In genomic region chr1:155083865-155084721, GRCh38 we compare ENCODE assay signal across 8 cellular contexts. TPM values are rescaled to one million over a fixed set of nuclear protein-coding genes. Genes with fewer than 3 reads are reported as not detected.
DNase-seq lines count a peak whose midpoint lies in the region; ATAC-seq and TF ChIP-seq lines count a peak whose summit lies in the region.

No MANE protein-coding gene starts in this region.

- H3K4me2 ChIP-seq in GM23248 (ENCODE audit: unreplicated experiment), result peak overlapping the region; percentile 64
- H3K4me2 ChIP-seq in PC-9, result peak overlapping the region; percentile 84

- H3K79me2 ChIP-seq in GM23248 (ENCODE audit: insufficient read depth), result no peaks in the 10 kb centered on the region
- no peaks in the 10 kb centered on the region for H3K79me2 ChIP-seq in PC-9 (ENCODE audit: low read depth)

- no peaks in the 10 kb centered on the region for H3K9me3 ChIP-seq in GM23248 (ENCODE audit: low read depth)
- H3K9me3 ChIP-seq in PC-9 (ENCODE audit: insufficient read depth, low read depth), result no peaks in the 10 kb centered on the region
- H3K9me3 ChIP-seq in mucosa of rectum (ENCODE audit: control insufficient read depth in 2 of 2, low read length in 2 of 2), result no peaks in the 10 kb centered on the region

- no peak overlapping the region for H3K27ac ChIP-seq in GM23248
- no peak overlapping the region for H3K27ac ChIP-seq in PC-9
- peak overlapping the region; percentile 40 for H3K27ac ChIP-seq in caudate nucleus (ENCODE audit: low read depth, low read length)
- H3K27ac ChIP-seq in mucosa of rectum (ENCODE audit: low read depth in 2 of 2, low read length in 2 of 2), result peak overlapping the region; percentile 93 to 96

- intact Hi-C loops in PC-9 (cut with micrococcal nuclease; ENCODE audit: unreplicated experiment), result loop anchor here (1.0 to 2.0 kb wide), 9 partner anchors 21 to 600 kb away; partner anchors contain the start of genes EFNA4, PMVK, SLC50A1 and ZBTB7B

- POLR2A ChIA-PET in PC-9 (lab: Charles Lee; ENCODE audit: unreplicated experiment), result interaction anchor here (0.6 to 0.7 kb wide), 3 partner anchors 32 to 1110 kb away, joined by 3 to 7 read pairs (median 4); partner anchors contain the start of gene SLC25A44

- H3K9me2 ChIP-seq in GM23248 (ENCODE audit: insufficient read depth) (no peaks in the 10 kb centered on the region), PC-9 (ENCODE audit: insufficient read depth) (no peaks in the 10 kb centered on the region)

- DNase-seq in DMS53 (lab: John Stamatoyannopoulos, UW), result peak; percentile 82
- no peak for DNase-seq in DMS53 treated with DMSO at 0.1 percent for 48 hours (lab: John Stamatoyannopoulos, UW; ENCODE audit: unreplicated experiment)
- DNase-seq in GM23248, result peak; percentile 61
- DNase-seq in PC-9, result peak in 1 of 2 experiments; percentile 24
- DNase-seq in caudate nucleus (lab: John Stamatoyannopoulos, UW), result peak in 37 of 61 donors; percentile 6 to 76 (median 39)
- DNase-seq in AG08396 (ENCODE audit: low spot score), result no peak

- H3K4me1 ChIP-seq in GM23248 (ENCODE audit: insufficient read depth), result peaks cover 3% of the 10 kb centered on the region; the same call in 1 of the 2 replicates
- peaks cover 58% of the 10 kb centered on the region for H3K4me1 ChIP-seq in PC-9 (replicated peaks; ENCODE audit: insufficient read depth)
- peaks cover 52 to 61% of the 10 kb centered on the region in 2 donors for H3K4me1 ChIP-seq in mucosa of rectum (ENCODE audit: control insufficient read depth in 2 of 2, insufficient read depth in 2 of 2, low read length in 2 of 2)

- no TSS peak for BruUV-seq in PC-9 (replicated peaks; lab: Mats Ljungman, UMichigan)

- WGBS in GM23248 (ENCODE audit: low coverage in 1 of 2, low lambda C conversion rate in 2 of 2, missing lambda C conversion rate in 2 of 2), 2 experiments, result 29 to 30% methylated on average over 16 to 19 of the region's 21 CpGs

- H4K20me1 ChIP-seq in GM23248 (ENCODE audit: insufficient read depth), result no peaks in the 10 kb centered on the region
- H4K20me1 ChIP-seq in PC-9 (ENCODE audit: insufficient read depth), result no peaks in the 10 kb centered on the region

- CTCF ChIA-PET in PC-9 (lab: Charles Lee), result interaction anchor here (1.2 to 1.3 kb wide), 2 partner anchors 25 to 45 kb away, joined by 5 to 9 read pairs; no protein-coding TSS in a partner anchor

- in situ Hi-C loops in GM23248 (cut with MboI), result no loop called here

- H3K27me3 ChIP-seq in GM23248 (replicated peaks; ENCODE audit: insufficient read depth) (peaks cover 49% of the 10 kb centered on the region), PC-9 (ENCODE audit: insufficient read depth, low read depth) (peaks cover 32% of the 10 kb centered on the region), mucosa of rectum (ENCODE audit: control insufficient read depth in 2 of 2, insufficient read depth in 2 of 2, low read length in 2 of 2) (peaks cover 13 to 23% of the 10 kb centered on the region in 2 donors)

- H3K9ac ChIP-seq in GM23248 (peak overlapping the region; percentile 26; the same call in 1 of the 2 replicates), mucosa of rectum (ENCODE audit: low read depth in 1 of 2, low read length in 2 of 2) (peak overlapping the region; percentile 90 to 91)

- no peaks in the 10 kb centered on the region for H3K36me3 ChIP-seq in GM23248 (ENCODE audit: low read depth)
- no peaks in the 10 kb centered on the region for H3K36me3 ChIP-seq in PC-9 (ENCODE audit: low read depth)
- H3K36me3 ChIP-seq in mucosa of rectum (ENCODE audit: control insufficient read depth in 2 of 2, insufficient read depth in 2 of 2, low read length in 2 of 2), result no peaks in the 10 kb centered on the region

- peaks cover 7% of the 10 kb centered on the region; the same call in 1 of the 2 replicates for H3F3A ChIP-seq in GM23248 (ENCODE audit: insufficient read depth)
- peaks cover 31% of the 10 kb centered on the region; the same call in 1 of the 2 replicates for H3F3A ChIP-seq in PC-9 (ENCODE audit: insufficient read depth, low read depth)

- peak overlapping the region; percentile 94 for H2AFZ ChIP-seq in GM23248
- H2AFZ ChIP-seq in PC-9, result no peak overlapping the region

- no peak for ATAC-seq in HG03095 (IDR thresholded peaks at IDR 0.05; ENCODE audit: unreplicated experiment)

- H3K4me3 ChIP-seq in GM23248, result peak overlapping the region; percentile 84
- peak overlapping the region; percentile 70; the same call in 1 of the 2 replicates for H3K4me3 ChIP-seq in PC-9
- H3K4me3 ChIP-seq in mucosa of rectum (ENCODE audit: low read length in 2 of 2), result peak overlapping the region; percentile 79 to 87

- TF ChIP-seq CTCF in PC-9 (conservative IDR thresholded peaks at IDR 0.05), result no peak

RNA-seq across cellular contexts. Expression of gene EFNA3, which starts 5.5 kb away (rescaled TPM):
- 1.4 and 3.0 TPM in 2 replicates for total RNA-seq in GM23248 (2014; rRNA removed; shearing (Covaris generic))
- 2.5 and 2.7 TPM in 2 replicates for polyA plus RNA-seq in GM23248 (2016; fragmentation: Nextera tagmentation; extraction: Ambion mirVana)
- total RNA-seq in PC-9 (2021), result 6.7 and 8.8 TPM in 2 replicates

RNA-seq across cellular contexts. Expression of gene EFNA4, which starts 20.6 kb away (rescaled TPM):
- total RNA-seq in GM23248 (2014; rRNA removed; shearing (Covaris generic)), result 2.4 and 5.5 TPM in 2 replicates
- 4.4 and 4.6 TPM in 2 replicates for polyA plus RNA-seq in GM23248 (2016; fragmentation: Nextera tagmentation; extraction: Ambion mirVana)
- 14.0 and 17.3 TPM in 2 replicates for total RNA-seq in PC-9 (2021)

RNA-seq across cellular contexts. Expression of gene ADAM15, which starts 33.0 kb away (rescaled TPM):
- 85.6 and 109 TPM in 2 replicates for total RNA-seq in GM23248 (2014; rRNA removed; shearing (Covaris generic))
- polyA plus RNA-seq in GM23248 (2016; fragmentation: Nextera tagmentation; extraction: Ambion mirVana), result 73.0 and 80.4 TPM in 2 replicates
- 187 and 195 TPM in 2 replicates for total RNA-seq in PC-9 (2021)

RNA-seq across cellular contexts. Expression of gene EFNA1, which starts 43.6 kb away (rescaled TPM):
- total RNA-seq in GM23248 (2014; rRNA removed; shearing (Covaris generic)), result not detected in 2 replicates
- polyA plus RNA-seq in GM23248 (2016; fragmentation: Nextera tagmentation; extraction: Ambion mirVana), result not detected in 2 replicates
- 30.6 and 35.7 TPM in 2 replicates for total RNA-seq in PC-9 (2021)

RNA-seq across cellular contexts. Expression of gene DCST1, which starts 50.5 kb away (rescaled TPM):
- total RNA-seq in GM23248 (2014; rRNA removed; shearing (Covaris generic)), result not detected in 2 replicates
- not detected in 2 replicates for polyA plus RNA-seq in GM23248 (2016; fragmentation: Nextera tagmentation; extraction: Ambion mirVana)
- total RNA-seq in PC-9 (2021), result 0.22 and 0.43 TPM in 2 replicates

Comparison
In these comparisons a context has a peak if more than half of its experiments do, and no peak if none do; other contexts are left out.
1. DNase-seq: peak in DMS53 (single experiment), GM23248 (single experiment) and caudate nucleus (37 of 61); none in DMS53 treated with DMSO at 0.1 percent for 48 hours (single experiment) and AG08396 (single experiment).
2. H3K27ac ChIP-seq: peak in caudate nucleus (single experiment) and mucosa of rectum (2 of 2); none in GM23248 (single experiment) and PC-9 (single experiment).
3. Peak in every context shown above with its lines, with median percentiles within 50 percentile points of each other: H3K4me3 ChIP-seq.